1 cellular context compared by ENCODE assay signal in the genomic region with DNA sequence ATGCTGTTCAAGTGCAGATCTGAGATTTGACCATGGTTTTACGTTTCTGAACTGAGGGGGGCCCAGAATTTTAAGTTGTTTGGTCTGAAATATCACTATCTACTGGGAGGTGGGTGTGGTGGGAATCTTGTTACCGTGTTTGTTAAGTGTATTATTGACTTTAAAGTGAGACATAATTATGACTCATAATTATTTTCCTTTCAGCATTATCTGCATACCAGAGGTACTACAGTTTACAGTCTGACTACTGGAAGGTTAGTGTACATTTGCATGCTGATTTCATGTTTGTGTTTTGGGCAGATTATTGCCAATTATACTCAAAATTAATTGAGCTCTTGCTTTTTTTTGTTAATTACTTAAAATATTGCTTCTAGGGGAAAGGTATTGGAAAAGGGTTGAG.
TF ChIP-seq lines count a peak whose summit lies in the region.

No MANE protein-coding gene starts in this region.

TF ChIP-seq in HCT116, 20 proteins besides CTCF, POLR2A, EP300 and RAD21 (continued from another document):
- TF ChIP-seq, protein P1, sequence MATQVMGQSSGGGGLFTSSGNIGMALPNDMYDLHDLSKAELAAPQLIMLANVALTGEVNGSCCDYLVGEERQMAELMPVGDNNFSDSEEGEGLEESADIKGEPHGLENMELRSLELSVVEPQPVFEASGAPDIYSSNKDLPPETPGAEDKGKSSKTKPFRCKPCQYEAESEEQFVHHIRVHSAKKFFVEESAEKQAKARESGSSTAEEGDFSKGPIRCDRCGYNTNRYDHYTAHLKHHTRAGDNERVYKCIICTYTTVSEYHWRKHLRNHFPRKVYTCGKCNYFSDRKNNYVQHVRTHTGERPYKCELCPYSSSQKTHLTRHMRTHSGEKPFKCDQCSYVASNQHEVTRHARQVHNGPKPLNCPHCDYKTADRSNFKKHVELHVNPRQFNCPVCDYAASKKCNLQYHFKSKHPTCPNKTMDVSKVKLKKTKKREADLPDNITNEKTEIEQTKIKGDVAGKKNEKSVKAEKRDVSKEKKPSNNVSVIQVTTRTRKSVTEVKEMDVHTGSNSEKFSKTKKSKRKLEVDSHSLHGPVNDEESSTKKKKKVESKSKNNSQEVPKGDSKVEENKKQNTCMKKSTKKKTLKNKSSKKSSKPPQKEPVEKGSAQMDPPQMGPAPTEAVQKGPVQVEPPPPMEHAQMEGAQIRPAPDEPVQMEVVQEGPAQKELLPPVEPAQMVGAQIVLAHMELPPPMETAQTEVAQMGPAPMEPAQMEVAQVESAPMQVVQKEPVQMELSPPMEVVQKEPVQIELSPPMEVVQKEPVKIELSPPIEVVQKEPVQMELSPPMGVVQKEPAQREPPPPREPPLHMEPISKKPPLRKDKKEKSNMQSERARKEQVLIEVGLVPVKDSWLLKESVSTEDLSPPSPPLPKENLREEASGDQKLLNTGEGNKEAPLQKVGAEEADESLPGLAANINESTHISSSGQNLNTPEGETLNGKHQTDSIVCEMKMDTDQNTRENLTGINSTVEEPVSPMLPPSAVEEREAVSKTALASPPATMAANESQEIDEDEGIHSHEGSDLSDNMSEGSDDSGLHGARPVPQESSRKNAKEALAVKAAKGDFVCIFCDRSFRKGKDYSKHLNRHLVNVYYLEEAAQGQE (IDR thresholded peaks at IDR 0.05; ENCODE audit: low read depth), result no peak
- TF ChIP-seq EZH2 (IDR thresholded peaks at IDR 0.05) (no peak), ELF1 (IDR thresholded peaks at IDR 0.05; ENCODE audit: borderline replicate concordance, low read depth) (no peak), JUND (IDR thresholded peaks at IDR 0.05) (peak; percentile 45; the same call in 1 of the 2 replicates), CBX3 (IDR thresholded peaks at IDR 0.05; ENCODE audit: low read depth) (no peak), CEBPB (IDR thresholded peaks at IDR 0.05; ENCODE audit: low read depth) (no peak)
- TF ChIP-seq, protein P2, sequence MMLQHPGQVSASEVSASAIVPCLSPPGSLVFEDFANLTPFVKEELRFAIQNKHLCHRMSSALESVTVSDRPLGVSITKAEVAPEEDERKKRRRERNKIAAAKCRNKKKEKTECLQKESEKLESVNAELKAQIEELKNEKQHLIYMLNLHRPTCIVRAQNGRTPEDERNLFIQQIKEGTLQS (IDR thresholded peaks at IDR 0.05), result no peak
- TF ChIP-seq, protein P3, sequence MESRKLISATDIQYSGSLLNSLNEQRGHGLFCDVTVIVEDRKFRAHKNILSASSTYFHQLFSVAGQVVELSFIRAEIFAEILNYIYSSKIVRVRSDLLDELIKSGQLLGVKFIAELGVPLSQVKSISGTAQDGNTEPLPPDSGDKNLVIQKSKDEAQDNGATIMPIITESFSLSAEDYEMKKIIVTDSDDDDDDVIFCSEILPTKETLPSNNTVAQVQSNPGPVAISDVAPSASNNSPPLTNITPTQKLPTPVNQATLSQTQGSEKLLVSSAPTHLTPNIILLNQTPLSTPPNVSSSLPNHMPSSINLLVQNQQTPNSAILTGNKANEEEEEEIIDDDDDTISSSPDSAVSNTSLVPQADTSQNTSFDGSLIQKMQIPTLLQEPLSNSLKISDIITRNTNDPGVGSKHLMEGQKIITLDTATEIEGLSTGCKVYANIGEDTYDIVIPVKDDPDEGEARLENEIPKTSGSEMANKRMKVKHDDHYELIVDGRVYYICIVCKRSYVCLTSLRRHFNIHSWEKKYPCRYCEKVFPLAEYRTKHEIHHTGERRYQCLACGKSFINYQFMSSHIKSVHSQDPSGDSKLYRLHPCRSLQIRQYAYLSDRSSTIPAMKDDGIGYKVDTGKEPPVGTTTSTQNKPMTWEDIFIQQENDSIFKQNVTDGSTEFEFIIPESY (IDR thresholded peaks at IDR 0.05; ENCODE audit: extremely low read depth, insufficient replicate concordance, low read length), result no peak
